ENCODE assay signal across 18 cellular contexts in the genomic region with DNA sequence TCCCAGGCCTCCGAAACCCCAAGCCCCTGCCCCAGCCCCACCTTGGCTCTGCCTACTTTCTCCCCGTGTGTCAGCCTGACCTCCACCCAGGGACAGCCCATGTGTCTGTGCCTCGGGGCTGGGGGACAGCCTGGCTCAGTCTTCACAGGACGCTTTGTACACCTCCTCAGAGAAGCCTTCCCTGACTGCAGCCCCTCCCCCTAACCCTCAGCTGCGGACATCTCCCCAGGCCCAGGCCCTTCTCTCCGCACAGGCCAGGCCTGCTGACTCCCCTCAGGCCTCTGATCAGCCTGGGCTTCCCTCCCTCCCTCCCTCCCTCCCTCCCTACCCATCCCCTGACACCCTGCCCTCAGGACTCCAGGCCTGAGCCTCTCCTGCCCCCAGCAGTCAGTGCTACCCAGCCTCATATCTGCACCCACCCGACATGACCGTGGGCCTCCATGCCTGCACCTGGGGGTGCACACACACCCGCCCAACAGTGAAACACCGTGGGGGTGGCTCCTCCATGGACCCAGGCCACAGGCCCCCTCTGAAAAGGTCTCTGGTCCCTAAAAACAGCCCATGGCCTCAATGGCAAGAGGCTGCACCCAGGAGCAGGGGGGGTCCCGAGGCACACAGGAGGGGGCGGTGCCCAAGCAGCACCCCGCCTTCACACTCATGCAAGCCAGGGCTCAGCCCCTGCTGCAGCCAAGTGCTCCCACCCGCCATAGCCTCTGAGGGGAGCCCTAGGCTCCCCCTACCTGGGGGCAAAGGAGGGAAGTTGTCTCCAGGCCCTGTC. TPM values are rescaled to one million over a fixed set of nuclear protein-coding genes. Genes with fewer than 3 reads are reported as not detected.
DNase-seq lines count a peak whose midpoint lies in the region; ATAC-seq and TF ChIP-seq lines count a peak whose summit lies in the region.
"Had no signal": no experiment of that assay in that cellular context is flagged by ENCODE, and none has a peak within 500 bp of the region (broad histone marks: within the 10 kb centered on the region; RNA-seq: fewer than 3 reads in every experiment).

No MANE protein-coding gene starts in this region.

- peak overlapping the region; percentile 12 for H3K27ac Mint-ChIP-seq in Calu3 (ENCODE audit: unreplicated experiment)
- H3K27ac Mint-ChIP-seq: activated CD8-positive, alpha-beta memory T cell treated with anti-CD3 and anti-CD28 coated beads, Interleukin-2, amount 10 ng/mL, durations not matched to agents 7 days and 5 days; effector memory CD8-positive, alpha-beta T cell; naive B cell had no signal

- H3K4me3 ChIP-seq in right cardiac atrium (ENCODE audit: low read length) (no peak overlapping the region), gastrocnemius medialis (no peak overlapping the region)

- BruUV-seq in Calu3 (replicated peaks; lab: Mats Ljungman, UMichigan) = no TSS peak

- H3K9me3 ChIP-seq in right cardiac atrium (ENCODE audit: control insufficient read depth, low read length) (no peaks in the 10 kb centered on the region), gastrocnemius medialis (no peaks in the 10 kb centered on the region)

- in situ Hi-C loops in gastrocnemius medialis (cut with MboI; ENCODE audit: low sequenced_read_pairs in 4 of 4) = no loop called here

- H3K27ac ChIP-seq in RWPE1 (peak overlapping the region; percentile 100), right cardiac atrium (ENCODE audit: low read length) (no peak overlapping the region), gastrocnemius medialis (peak overlapping the region in 3 of 4 donors; percentile 82 to 88 (median 82))
- H3K27ac ChIP-seq: HL-60 had no signal

- H3K27me3 Mint-ChIP-seq in Calu3 (ENCODE audit: unreplicated experiment) = no peaks in the 10 kb centered on the region
- H3K27me3 Mint-ChIP-seq: activated CD8-positive, alpha-beta memory T cell treated with anti-CD3 and anti-CD28 coated beads, Interleukin-2, amount 10 ng/mL, durations not matched to agents 7 days and 5 days; brain; effector memory CD8-positive, alpha-beta T cell; naive B cell had no signal

- no peaks in the 10 kb centered on the region for H3K36me3 ChIP-seq in gastrocnemius medialis

- intact Hi-C loops in Calu3 (cut with micrococcal nuclease; ENCODE audit: unreplicated experiment) = no loop called here
- intact Hi-C loops in right cardiac atrium (cut with DNase I) = no loop called here
- intact Hi-C loops in gastrocnemius medialis (cut with DNase I; ENCODE audit: low total_unique reads) = no loop called here

- 82% methylated on average over 14 of the region's 14 CpGs for WGBS in right cardiac atrium

- no peaks in the 10 kb centered on the region for H3K27me3 ChIP-seq in right cardiac atrium (ENCODE audit: control insufficient read depth, insufficient read depth)
- H3K27me3 ChIP-seq in gastrocnemius medialis = no peaks in the 10 kb centered on the region

- H3K36me3 Mint-ChIP-seq in Calu3 (ENCODE audit: insufficient read depth, unreplicated experiment) = peaks cover 95% of the 10 kb centered on the region
- H3K36me3 Mint-ChIP-seq: activated CD8-positive, alpha-beta memory T cell treated with anti-CD3 and anti-CD28 coated beads, Interleukin-2, amount 10 ng/mL, durations not matched to agents 7 days and 5 days had no signal

- POLR2A ChIA-PET in RWPE1 (lab: Yijun Ruan, JAX; ENCODE audit: low non-redundant PET) = interaction anchor here (1.1 to 4.9 kb wide), 2 partner anchors 9 to 12 kb away, joined by 3 to 41 read pairs; a partner anchor contains a TSS

- DNase-seq in Calu3 = no peak
- no peak for DNase-seq in RWPE1 (ENCODE audit: low spot score)
- DNase-seq in right cardiac atrium = peak; percentile 14 to 48 (median 39)
- no peak for DNase-seq in gastrocnemius medialis
- DNase-seq in NCI-H510A treated with DMSO at 0.1 percent for 48 hours (lab: John Stamatoyannopoulos, UW) = no peak
- no peak for DNase-seq in NCI-H2107 (lab: John Stamatoyannopoulos, UW)
- DNase-seq: activated CD8-positive, alpha-beta memory T cell treated with anti-CD3 and anti-CD28 coated beads, Interleukin-2, amount 10 ng/mL, durations not matched to agents 7 days and 5 days; activated naive CD4-positive, alpha-beta T cell; effector memory CD8-positive, alpha-beta T cell; kidney glomerular epithelial cell; naive B cell; NCI-H1930; NK-92 treated with Interleukin-12 subunit alpha and Interleukin-12 subunit beta, amount 100 ng/mL, for 24 hours; stimulated activated naive CD4-positive, alpha-beta T cell treated with Interleukin-2 at 50 U/mL for 16 hours had no signal

- ATAC-seq in right cardiac atrium (no peak), gastrocnemius medialis (no peak), GM18867 (IDR thresholded peaks at IDR 0.05; ENCODE audit: unreplicated experiment) (no peak), HG02759 (IDR thresholded peaks at IDR 0.05; ENCODE audit: unreplicated experiment) (no peak)
- ATAC-seq: activated CD8-positive, alpha-beta memory T cell treated with anti-CD3 and anti-CD28 coated beads, Interleukin-2, amount 10 ng/mL, durations not matched to agents 7 days and 5 days; effector memory CD8-positive, alpha-beta T cell had no signal

- no peak for TF ChIP-seq POLR2A in gastrocnemius medialis (IDR thresholded peaks at IDR 0.05)

- CTCF ChIA-PET in Calu3 (lab: Charles Lee) = no interaction called here
- CTCF ChIA-PET in RWPE1 (lab: Yijun Ruan, JAX) = interaction anchor here (0.6 to 4.7 kb wide), 2 partner anchors 28 to 49 kb away, joined by 3 to 35 read pairs; no protein-coding TSS in a partner anchor

- peaks cover 18% of the 10 kb centered on the region for H3K4me1 ChIP-seq in right cardiac atrium (ENCODE audit: control insufficient read depth, insufficient read depth, low read length)
- H3K4me1 ChIP-seq in gastrocnemius medialis = peaks cover 59 to 65% of the 10 kb centered on the region in 2 donors

- H3K4me3 Mint-ChIP-seq in Calu3 (ENCODE audit: low read depth, unreplicated experiment) = no peak overlapping the region
- H3K4me3 Mint-ChIP-seq: activated CD8-positive, alpha-beta memory T cell treated with anti-CD3 and anti-CD28 coated beads, Interleukin-2, amount 10 ng/mL, durations not matched to agents 7 days and 5 days; brain; effector memory CD8-positive, alpha-beta T cell; naive B cell had no signal

- TF ChIP-seq CTCF in Calu3 (IDR thresholded peaks at IDR 0.05; ENCODE audit: unreplicated experiment) = no peak
- TF ChIP-seq CTCF in RWPE1 (conservative IDR thresholded peaks at IDR 0.05; ENCODE audit: low read depth) = no peak
- TF ChIP-seq CTCF in gastrocnemius medialis (IDR thresholded peaks at IDR 0.05 in 4 of 5, conservative IDR thresholded peaks at IDR 0.05 in 1 of 5) = no peak

- peaks cover 52% of the 10 kb centered on the region for H3K4me1 Mint-ChIP-seq in Calu3 (ENCODE audit: low read depth, unreplicated experiment)
- H3K4me1 Mint-ChIP-seq: activated CD8-positive, alpha-beta memory T cell treated with anti-CD3 and anti-CD28 coated beads, Interleukin-2, amount 10 ng/mL, durations not matched to agents 7 days and 5 days had no signal

- H3K9me3 Mint-ChIP-seq in Calu3 (ENCODE audit: low read depth, unreplicated experiment) = no peaks in the 10 kb centered on the region

RNA-seq across cellular contexts. Expression of a gene that starts 12.9 kb away (rescaled TPM):
- total RNA-seq in Calu3 (2022) (740 and 763 TPM in 2 replicates), right cardiac atrium (10 to 100 TPM; 77.4 to 97.9 (median 86.8) TPM), gastrocnemius medialis (10 to 100 TPM; 13.0 to 35.8 (median 22.7) TPM)
- 93.7 TPM for polyA plus RNA-seq in right cardiac atrium

RNA-seq across cellular contexts. Expression of a gene that starts 32.7 kb away (rescaled TPM):
- total RNA-seq in Calu3 (2022) = 1,920 and 1,936 TPM in 2 replicates
- 100 to 1,000 TPM; 703 to 815 (median 736) TPM for total RNA-seq in right cardiac atrium
- 2,060 TPM for polyA plus RNA-seq in right cardiac atrium
- 1,000 to 10,000 TPM; 1,167 to 4,037 (median 2,295) TPM for total RNA-seq in gastrocnemius medialis

RNA-seq across cellular contexts. Expression of a gene that starts 51.4 kb away (rescaled TPM):
- total RNA-seq in Calu3 (2022) (222 and 227 TPM in 2 replicates), right cardiac atrium (10 to 100 TPM; 65.0 to 80.9 (median 73.4) TPM), gastrocnemius medialis (100 to 1,000 TPM; 389 to 644 (median 611) TPM)
- polyA plus RNA-seq in right cardiac atrium = 87.5 TPM

RNA-seq across cellular contexts. Expression of a gene that starts 52.9 kb away (rescaled TPM):
- total RNA-seq in Calu3 (2022) (12.2 and 13.6 TPM in 2 replicates), right cardiac atrium (10 to 100 TPM; 12.3 to 29.4 (median 16.3) TPM), gastrocnemius medialis (1 to 10 TPM; 3.6 to 9.3 (median 4.2) TPM)
- polyA plus RNA-seq in right cardiac atrium = 10.9 TPM

Comparison
In these comparisons a context has a peak if more than half of its experiments do, and no peak if none do; other contexts are left out.
1. DNase-seq: peak in right cardiac atrium (3 of 3); none in Calu3 (single experiment), RWPE1 (single experiment), gastrocnemius medialis (0 of 2), NCI-H510A treated with DMSO at 0.1 percent for 48 hours (single experiment) and NCI-H2107 (single experiment).